26 cellular contexts compared by ENCODE assay signal in the genomic region with DNA sequence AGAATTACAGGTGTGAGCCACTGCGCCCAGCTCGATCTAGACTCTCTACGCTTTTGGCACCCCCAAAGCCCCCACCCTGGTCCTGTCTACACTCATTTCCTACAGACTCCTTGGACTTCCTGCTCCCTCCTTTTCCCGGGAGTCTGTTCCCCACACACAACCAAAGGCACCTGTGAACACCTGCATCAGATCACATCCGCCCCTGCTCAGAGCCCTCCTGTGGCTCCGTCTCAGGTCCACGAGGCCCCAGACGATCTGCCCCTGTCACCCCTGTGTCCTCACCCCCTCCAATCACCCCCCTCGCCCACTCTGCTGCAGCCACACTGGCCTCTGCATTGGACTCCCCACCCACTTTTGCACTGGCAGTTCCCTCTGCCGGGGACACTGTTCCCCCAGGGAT. TPM values are rescaled to one million over a fixed set of nuclear protein-coding genes. Genes with fewer than 3 reads are reported as not detected.
"Had no signal": no experiment of that assay in that cellular context is flagged by ENCODE, and none has a peak within 500 bp of the region (broad histone marks: within the 10 kb centered on the region; RNA-seq: fewer than 3 reads in every experiment).

No MANE protein-coding gene starts in this region.

- H3K4me3 Mint-ChIP-seq: memory B cell; natural killer cell; stimulated activated effector memory CD8-positive, alpha-beta T cell treated with anti-CD3 and anti-CD28 coated beads, Interleukin-12 subunit alpha, Interleukin-12 subunit beta, amount 100 ng/mL, for 72 hours had no signal

- H3K27ac ChIP-seq: coronary artery, neutrophil, prostate gland, right atrium auricular region, stomach, testis, tibial artery, upper lobe of left lung had no signal

- H3K36me3 ChIP-seq: neutrophil, prostate gland, right atrium auricular region, stomach, tibial artery, upper lobe of left lung had no signal

- H3K27ac Mint-ChIP-seq: memory B cell; natural killer cell; stimulated activated effector memory CD8-positive, alpha-beta T cell treated with anti-CD3 and anti-CD28 coated beads, Interleukin-12 subunit alpha, Interleukin-12 subunit beta, amount 100 ng/mL, for 72 hours had no signal

- H3K4me1 Mint-ChIP-seq: memory B cell had no signal

- H3K4me1 ChIP-seq: prostate gland, right atrium auricular region, stomach, upper lobe of left lung had no signal

- H3K4me3 ChIP-seq: coronary artery, lung, prostate gland, right atrium auricular region, stomach, testis, tibial artery, upper lobe of left lung had no signal

- H3K36me3 Mint-ChIP-seq: memory B cell, natural killer cell had no signal

- H3K9me3 ChIP-seq: neutrophil, prostate gland, right atrium auricular region, stomach, testis, tibial artery, upper lobe of left lung had no signal

- DNase-seq: dermis blood vessel endothelial cell; effector memory CD4-positive, alpha-beta T cell; left ventricle myocardium superior; natural killer cell; stimulated activated CD4-positive, alpha-beta T cell treated with anti-CD3 and anti-CD28 coated beads, Interleukin-2, amount 100 ng/mL, for 24 hours; stimulated activated CD4-positive, alpha-beta T cell treated with anti-CD3 and anti-CD28 coated beads, Interleukin-4, amount 100 ng/mL, for 24 hours; stimulated activated naive CD4-positive, alpha-beta T cell treated with Interleukin-2 at 50 U/mL for 16 hours; stomach; testis; tibial artery; upper lobe of left lung had no signal

- ATAC-seq: left ventricle myocardium superior; natural killer cell; sciatic nerve; stimulated activated effector memory CD8-positive, alpha-beta T cell treated with anti-CD3 and anti-CD28 coated beads, Interleukin-12 subunit alpha, Interleukin-12 subunit beta, amount 100 ng/mL, for 72 hours had no signal

- H3K9me3 Mint-ChIP-seq: memory B cell; natural killer cell; stimulated activated effector memory CD8-positive, alpha-beta T cell treated with anti-CD3 and anti-CD28 coated beads, Interleukin-12 subunit alpha, Interleukin-12 subunit beta, amount 100 ng/mL, for 72 hours had no signal

- H3K27me3 ChIP-seq: right atrium auricular region, testis, upper lobe of left lung had no signal

RNA-seq across cellular contexts. Expression of a gene that starts 29.0 kb away (rescaled TPM):
- total RNA-seq: dermis blood vessel endothelial cell, fibroblast of villous mesenchyme, frontal cortex, left ventricle myocardium superior, lung, mononuclear cell, natural killer cell, omental fat pad, right atrium auricular region, skeletal muscle tissue, stomach, subcutaneous adipose tissue, testis, upper lobe of left lung had no signal
- polyA plus RNA-seq: neural cell, stomach had no signal
